Comparison of ENCODE assay signal across 23 cellular contexts in genomic region chr11:34594603-34595002, GRCh38. TPM values are rescaled to one million over a fixed set of nuclear protein-coding genes. Genes with fewer than 3 reads are reported as not detected.
DNase-seq lines count a peak whose midpoint lies in the region; ATAC-seq, FAIRE-seq and TF ChIP-seq lines count a peak whose summit lies in the region.
"Had no signal": no experiment of that assay in that cellular context is flagged by ENCODE, and none has a peak within 500 bp of the region (broad histone marks: within the 10 kb centered on the region; RNA-seq: fewer than 3 reads in every experiment).

No MANE protein-coding gene starts in this region.

- H2AK9ac ChIP-seq in IMR-90 (replicated peaks; ENCODE audit: low read depth, low read length, poor library complexity) = peak overlapping the region; percentile 18

- H2BK15ac ChIP-seq in IMR-90 (ENCODE audit: low read depth, low read length) = peak overlapping the region; percentile 42; the same call in 2 of the 3 replicates

- H4K20me1 ChIP-seq in IMR-90 (ENCODE audit: insufficient read depth, low read length) = no peaks in the 10 kb centered on the region
- H4K20me1 ChIP-seq in HepG2 (ENCODE audit: insufficient read depth, low read length) = no peaks in the 10 kb centered on the region

- no peak overlapping the region for H3K4me3 ChIP-seq in IMR-90 (ENCODE audit: insufficient read depth, low read depth, low read length)
- H3K4me3 ChIP-seq in RWPE2 (ENCODE audit: severe bottlenecking) = no peak overlapping the region
- no peak overlapping the region for H3K4me3 ChIP-seq in esophagus (ENCODE audit: low read depth in 1 of 2, low read length in 2 of 2)
- H3K4me3 ChIP-seq in HepG2 (replicated peaks in 1 of 3; ENCODE audit: insufficient read depth in 1 of 3, low read depth in 2 of 3, low read length in 3 of 3) = no peak overlapping the region

- H3K56ac ChIP-seq in IMR-90 (ENCODE audit: extremely low read depth, insufficient read depth, low read length) = no peak overlapping the region

- H3K4me2 ChIP-seq in IMR-90 (ENCODE audit: low read depth, low read length) (no peak overlapping the region), HepG2 (ENCODE audit: low read depth, low read length) (peak overlapping the region; percentile 29)

- H4K5ac ChIP-seq in IMR-90 (ENCODE audit: low read depth, low read length) = peak overlapping the region; percentile 1; the same call in 1 of the 2 replicates

- CTCF ChIA-PET in IMR-90 (lab: Yijun Ruan, JAX) (interaction anchor here (0.6 to 1.2 kb wide), 2 partner anchors 9 to 27 kb away, joined by 3 to 4 read pairs; no protein-coding TSS in a partner anchor), HepG2 (lab: Yijun Ruan, JAX; ENCODE audit: low intra/inter-chr PET ratio, low total read pairs) (no interaction called here)

- no peak overlapping the region; the same call in 1 of the 2 replicates for H4K91ac ChIP-seq in IMR-90 (ENCODE audit: insufficient read depth, low read depth, low read length)

- peak overlapping the region; percentile 1; the same call in 1 of the 2 replicates for H2BK20ac ChIP-seq in IMR-90 (ENCODE audit: low read depth, low read length)

- H2AFZ ChIP-seq in IMR-90 (replicated peaks; ENCODE audit: low read length, poor library complexity) = no peak overlapping the region
- H2AFZ ChIP-seq in HepG2 (ENCODE audit: low read length) = peak overlapping the region; percentile 9

- no peak for FAIRE-seq in HepG2 (lab: Jason Lieb, UNC)
- FAIRE-seq: D721Med had no signal

- H3K9ac ChIP-seq in IMR-90 (ENCODE audit: low read depth, low read length) = no peak overlapping the region
- no peak overlapping the region for H3K9ac ChIP-seq in HepG2 (ENCODE audit: insufficient read depth, low read depth, low read length)

- H3K36me3 ChIP-seq in IMR-90 (ENCODE audit: control insufficient read depth, insufficient read depth, low read length) = no peaks in the 10 kb centered on the region
- no peaks in the 10 kb centered on the region for H3K36me3 ChIP-seq in RWPE2 (ENCODE audit: low read depth)
- H3K36me3 ChIP-seq in esophagus (ENCODE audit: control insufficient read depth in 2 of 2, insufficient read depth in 2 of 2, low read length in 1 of 2) = no peaks in the 10 kb centered on the region
- no peaks in the 10 kb centered on the region for H3K36me3 ChIP-seq in HepG2 (replicated peaks in 1 of 2; ENCODE audit: control insufficient read depth in 1 of 2, insufficient read depth in 2 of 2, low read length in 2 of 2)

- TF ChIP-seq EP300 in HepG2 (IDR thresholded peaks at IDR 0.05; ENCODE audit: low read depth in 2 of 2, low read length in 2 of 2) = no peak; a peak in 1 of 4 replicates
- TF ChIP-seq EP300 in HepG2 (CRISPR knock-in tag; IDR thresholded peaks at IDR 0.05; ENCODE audit: borderline replicate concordance) = no peak

- no peaks in the 10 kb centered on the region for H3K27me3 ChIP-seq in IMR-90 (ENCODE audit: control insufficient read depth, insufficient read depth, low read length)
- H3K27me3 ChIP-seq in RWPE2 (ENCODE audit: insufficient read depth, poor library complexity, severe bottlenecking) = no peaks in the 10 kb centered on the region
- H3K27me3 ChIP-seq in esophagus (ENCODE audit: control insufficient read depth in 1 of 2, insufficient read depth in 2 of 2, low read length in 2 of 2) = no peaks in the 10 kb centered on the region
- H3K27me3 ChIP-seq in HepG2 (ENCODE audit: control insufficient read depth in 1 of 2, insufficient read depth in 2 of 2, low read length in 2 of 2) = no peaks in the 10 kb centered on the region

- no peak overlapping the region for H2BK5ac ChIP-seq in IMR-90 (ENCODE audit: low read depth, low read length, poor library complexity, severe bottlenecking)

- H2BK120ac ChIP-seq in IMR-90 (ENCODE audit: low read depth, low read length) = peak overlapping the region; percentile 66

- no peak for DNase-seq in IMR-90
- no peak for DNase-seq in RWPE2 (ENCODE audit: low spot score)
- peak; percentile 28 for DNase-seq in HepG2 (ENCODE audit: low spot score)
- DNase-seq in stimulated activated CD4-positive, alpha-beta T cell treated with anti-CD3 and anti-CD28 coated beads, Interleukin-12 subunit alpha, Interleukin-12 subunit beta, amount 100 ng/mL, for 4 hours = no peak
- DNase-seq in MV-4-11 (lab: John Stamatoyannopoulos, UW) = no peak
- DNase-seq: AML-193, DMS79 treated with DMSO at 0.1 percent for 48 hours, H7, HFFc6, Kasumi-1, MM.1S, NCI-H1105, NCI-H2081, NCI-H446 treated with DMSO at 0.1 percent for 48 hours, Right ventricle myocardium superior, SW 1271 had no signal

- dilution Hi-C loops in IMR-90 (cut with HindIII; ENCODE audit: low sequenced_read_pairs, unreplicated experiment) = no loop called here

- no peak overlapping the region for H3K14ac ChIP-seq in IMR-90 (replicated peaks; ENCODE audit: low read depth, low read length)

- H2AK5ac ChIP-seq in IMR-90 (ENCODE audit: low read depth, low read length) = no peak overlapping the region

- in situ Hi-C loops in IMR-90 (cut with MboI; ENCODE audit: low sequenced_read_pairs) = loop anchor here (25.0 kb wide), 1 partner anchor 568 kb away; no protein-coding TSS in a partner anchor
- in situ Hi-C loops in HepG2 (cut with HindIII; ENCODE audit: extremely low pct_ligation_motif_present, low pct_unique_long_range_greater_than_20kb) = loop anchor here (25.0 kb wide), 1 partner anchor 793 kb away; no protein-coding TSS in a partner anchor

- ATAC-seq in IMR-90 (ENCODE audit: low read depth) = no peak
- ATAC-seq in RWPE2 (ENCODE audit: low read depth) = peak; percentile 35; the same call in 2 of the 3 replicates
- no peak; the same call in 2 of the 3 replicates for ATAC-seq in HepG2
- no peak for ATAC-seq in HG02938 (IDR thresholded peaks at IDR 0.05; ENCODE audit: unreplicated experiment)

- BruUV-seq in IMR-90 (replicated peaks; lab: Mats Ljungman, UMichigan) = no TSS peak
- BruUV-seq in HepG2 (replicated peaks; lab: Mats Ljungman, UMichigan) = no TSS peak

- TF ChIP-seq POLR2A in IMR-90 (IDR thresholded peaks at IDR 0.05; ENCODE audit: low read depth, low read length) = no peak
- TF ChIP-seq POLR2A in HepG2 (IDR thresholded peaks at IDR 0.05; ENCODE audit: insufficient read depth in 1 of 2, low read depth in 2 of 2, low read length in 2 of 2) = no peak

- intact Hi-C loops in IMR-90 (cut with micrococcal nuclease) (no loop called here), HepG2 (cut with micrococcal nuclease; ENCODE audit: unreplicated experiment) (no loop called here)

- H3K79me2 ChIP-seq in HepG2 (ENCODE audit: insufficient read depth, low read length) = no peaks in the 10 kb centered on the region

- H3K9me3 ChIP-seq in IMR-90 (ENCODE audit: control insufficient read depth, insufficient read depth, low read length) (no peaks in the 10 kb centered on the region; the same call in 1 of the 2 replicates), RWPE2 (ENCODE audit: severe bottlenecking) (no peaks in the 10 kb centered on the region), esophagus (ENCODE audit: control insufficient read depth in 2 of 2, insufficient read depth in 1 of 2, low read depth in 1 of 2, low read length in 1 of 2) (no peaks in the 10 kb centered on the region), HepG2 (ENCODE audit: low read length) (no peaks in the 10 kb centered on the region)

- no peaks in the 10 kb centered on the region for H3K79me1 ChIP-seq in IMR-90 (ENCODE audit: low read depth in 1 of 2, low read length in 2 of 2)

- no peak for TF ChIP-seq RAD21 in IMR-90 (IDR thresholded peaks at IDR 0.05; ENCODE audit: low read length)
- TF ChIP-seq RAD21 in HepG2 (CRISPR knock-in tag; IDR thresholded peaks at IDR 0.05) = no peak

- H3K18ac ChIP-seq in IMR-90 (ENCODE audit: low read depth, low read length) = peak overlapping the region; percentile 84; the same call in 1 of the 2 replicates

- POLR2A ChIA-PET in IMR-90 (lab: Charles Lee; ENCODE audit: unreplicated experiment) = interaction anchor here (1.0 kb wide), 1 partner anchor 275 kb away, joined by 3 read pairs; no protein-coding TSS in a partner anchor
- POLR2A ChIA-PET in HepG2 (lab: Yijun Ruan, JAX) = interaction anchor here (0.9 to 2.4 kb wide), 2 partner anchors 11 to 59 kb away, joined by 3 to 6 read pairs; no protein-coding TSS in a partner anchor

- H3K27ac ChIP-seq in IMR-90 (ENCODE audit: insufficient read depth, low read length) (no peak overlapping the region), RWPE2 (ENCODE audit: poor library complexity, severe bottlenecking) (peak overlapping the region; percentile 15), esophagus (ENCODE audit: low read depth in 2 of 2, low read length in 1 of 2) (peak overlapping the region; percentile 64 to 73), HepG2 (ENCODE audit: extremely low read length, insufficient read depth, low read length) (no peak overlapping the region)
- H3K27ac ChIP-seq: C4-2B, HL-60 had no signal

- peaks cover 6% of the 10 kb centered on the region for H3K4me1 ChIP-seq in IMR-90 (ENCODE audit: control insufficient read depth, insufficient read depth, low read length)
- H3K4me1 ChIP-seq in RWPE2 (ENCODE audit: insufficient read depth, poor library complexity, severe bottlenecking) = peaks cover 20% of the 10 kb centered on the region
- H3K4me1 ChIP-seq in esophagus (ENCODE audit: control insufficient read depth in 2 of 2, insufficient read depth in 2 of 2, low read length in 1 of 2) = peaks cover 0 to 6% of the 10 kb centered on the region in 2 donors
- H3K4me1 ChIP-seq in HepG2 (ENCODE audit: insufficient read depth, low read length) = peaks cover 47% of the 10 kb centered on the region

- WGBS in IMR-90 (ENCODE audit: extremely low coverage in 2 of 2, insufficient read length in 1 of 2), 2 experiments = no CpG with 5 or more reads among the region's 3 CpGs
- 37 to 48% methylated on average over 3 of the region's 3 CpGs for WGBS in esophagus, 2 donors
- WGBS in HepG2 (ENCODE audit: low lambda C conversion rate) = 44% methylated on average over 3 of the region's 3 CpGs

- H4K8ac ChIP-seq in IMR-90 (ENCODE audit: low read depth in 2 of 2, low read length in 2 of 2) = peak overlapping the region in 1 of 2 experiments; percentile 16; a peak in 1 of 4 replicates

- H3K9me1 ChIP-seq in IMR-90 (ENCODE audit: insufficient read depth, low read length) = peaks cover 3% of the 10 kb centered on the region; the same call in 1 of the 2 replicates

- TF ChIP-seq CTCF in IMR-90 (conservative IDR thresholded peaks at IDR 0.05; ENCODE audit: low read depth, low read length) (no peak), RWPE2 (IDR thresholded peaks at IDR 0.05; ENCODE audit: poor library complexity, severe bottlenecking) (no peak), HepG2 (CRISPR knock-in tag; IDR thresholded peaks at IDR 0.05) (no peak)

- no peak overlapping the region; the same call in 1 of the 2 replicates for H3K4ac ChIP-seq in IMR-90 (ENCODE audit: low read depth, low read length)

- no peak overlapping the region for H3K23ac ChIP-seq in IMR-90 (ENCODE audit: low read depth, low read length)

RNA-seq across cellular contexts. Expression of gene EHF, which starts 26.3 kb away (rescaled TPM):
- total RNA-seq in IMR-90 (2012; rRNA removed) (under 0.01 TPM in 1 of 2 replicates, not detected in the other), HepG2 (2016; rRNA removed; fragmentation: Illumina TruSeq; extraction: Trizol) (0.24 and 0.46 TPM in 2 replicates)
- polyA plus RNA-seq in IMR-90 (2012; rRNA removed) (not detected in 2 replicates), esophagus (100 to 1,000 TPM; 115 to 121 TPM), HepG2 (2011; rRNA removed) (0.04 TPM in 1 of 2 replicates, not detected in the other)
- not detected in 2 replicates for polyA plus RNA-seq in IMR-90 (2012; cell fraction: cytosol; rRNA removed)
- not detected in 2 replicates for polyA plus RNA-seq in IMR-90 (2012; cell fraction: nucleus; rRNA removed; ENCODE audit: low replicate concordance)
- not detected in 2 replicates for total RNA-seq in HepG2 (2016; cell fraction: cytosol; rRNA removed; fragmentation: Illumina TruSeq; extraction: Trizol; ENCODE audit: low read depth)
- total RNA-seq in HepG2 (2016; cell fraction: insoluble cytoplasmic fraction; rRNA removed; fragmentation: Illumina TruSeq; extraction: Trizol) = 0.19 and 0.65 TPM in 2 replicates
- 0.09 and 0.24 TPM in 2 replicates for total RNA-seq in HepG2 (2016; cell fraction: membrane; rRNA removed; fragmentation: Illumina TruSeq; extraction: Trizol)
- total RNA-seq in HepG2 (2016; cell fraction: nucleus; rRNA removed; fragmentation: Illumina TruSeq; extraction: Trizol) = 0.22 and 0.28 TPM in 2 replicates
- polyA plus RNA-seq in HepG2 (2011; cell fraction: cytosol; rRNA removed) = 0.08 TPM in 1 of 2 replicates, not detected in the other
- 0.07 TPM in 1 of 2 replicates, not detected in the other for polyA plus RNA-seq in HepG2 (2011; cell fraction: nucleus; rRNA removed)
- polyA plus RNA-seq in HepG2 (2012) = not detected in 2 replicates
- polyA plus RNA-seq in HepG2 (2016; cell fraction: cytosol; fragmentation: Illumina TruSeq; extraction: Trizol; ENCODE audit: low read depth) = 0.06 and 0.17 TPM in 2 replicates
- 0.13 and 0.40 TPM in 2 replicates for polyA plus RNA-seq in HepG2 (2016; cell fraction: insoluble cytoplasmic fraction; fragmentation: Illumina TruSeq; extraction: Trizol; ENCODE audit: low read depth)
- 0.13 TPM in 1 of 2 replicates, not detected in the other for polyA plus RNA-seq in HepG2 (2016; cell fraction: membrane; fragmentation: Illumina TruSeq; extraction: Trizol; ENCODE audit: low read depth)
- 0.28 and 0.30 TPM in 2 replicates for polyA plus RNA-seq in HepG2 (2016; cell fraction: nucleus; fragmentation: Illumina TruSeq; extraction: Trizol; ENCODE audit: insufficient read depth, low read depth)
- 0.06 and 0.65 TPM in 2 replicates for polyA minus RNA-seq in HepG2 (2011; rRNA and poly(A)+ RNA removed; ENCODE audit: low replicate concordance)
- polyA minus RNA-seq in HepG2 (2011; cell fraction: cytosol; rRNA and poly(A)+ RNA removed) = not detected in 2 replicates
- 0.25 and 0.39 TPM in 2 replicates for polyA minus RNA-seq in HepG2 (2011; cell fraction: nucleus; rRNA and poly(A)+ RNA removed)
- total RNA-seq: HT1080 had no signal
- polyA plus RNA-seq: IgD-negative memory B cell had no signal

Comparison
In these comparisons a context has a peak if more than half of its experiments do, and no peak if none do; other contexts are left out.
1. H3K27ac ChIP-seq: peak in RWPE2 (single experiment) and esophagus (2 of 2); none in IMR-90 (single experiment) and HepG2 (single experiment).
2. RNA of gene EHF, which starts 26.3 kb away (polyA plus RNA-seq): 115 to 121 TPM in esophagus; 0.04 to 0.40 TPM in HepG2 and not detected in IMR-90; every median in the first group is over 10 times any median in the second.